In the genomic region with DNA sequence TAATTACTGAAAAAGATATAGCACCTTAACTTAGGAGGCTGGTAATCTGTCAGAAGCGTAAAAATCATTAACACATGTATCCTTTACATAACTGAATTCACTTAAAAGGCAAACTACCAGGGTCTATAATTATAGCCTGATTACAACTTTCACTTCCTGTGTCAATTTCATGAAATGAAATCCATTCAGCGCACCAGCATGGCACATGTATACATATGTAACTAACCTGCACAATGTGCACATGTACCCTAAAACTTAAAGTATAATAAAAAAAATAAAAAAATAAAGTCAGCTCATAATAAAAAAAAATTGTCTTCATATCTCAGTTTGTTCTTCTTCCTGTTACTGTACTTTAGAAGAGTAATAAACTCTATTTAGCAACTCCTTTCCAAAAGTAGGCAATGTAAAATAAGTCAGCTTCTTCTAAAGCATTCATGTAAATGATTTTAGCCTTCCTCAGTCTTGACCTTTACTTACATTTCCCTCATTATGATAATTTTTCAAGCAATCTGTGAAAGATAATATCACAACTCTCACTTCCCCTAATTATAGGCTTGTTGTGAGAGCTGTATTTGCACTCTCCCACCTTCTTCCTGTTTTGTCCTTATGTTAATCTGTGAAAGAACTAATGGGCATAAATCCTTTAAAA, we compare ENCODE assay signal across 10 cellular contexts. TPM values are rescaled to one million over a fixed set of nuclear protein-coding genes. Genes with fewer than 3 reads are reported as not detected.
DNase-seq lines count a peak whose midpoint lies in the region; ATAC-seq lines count a peak whose summit lies in the region.
"Had no signal": no experiment of that assay in that cellular context is flagged by ENCODE, and none has a peak within 500 bp of the region (broad histone marks: within the 10 kb centered on the region; RNA-seq: fewer than 3 reads in every experiment).

No MANE protein-coding gene starts in this region.

- DNase-seq in KG1 (lab: John Stamatoyannopoulos, UW) = peak; percentile 5
- DNase-seq in naive B cell = peak; percentile 67
- no peak for DNase-seq in OCI-M1 (lab: John Stamatoyannopoulos, UW)
- no peak for DNase-seq in stimulated activated naive CD8-positive, alpha-beta T cell treated with anti-CD3 and anti-CD28 coated beads, Interleukin-15, Interleukin-2, amounts not matched to agents 100 U/mL and 50 U/mL, for 24 hours
- no peak for DNase-seq in SHP77 (lab: John Stamatoyannopoulos, UW)
- no peak for DNase-seq in kidney tubule cell (ENCODE audit: low spot score)
- DNase-seq: adrenal gland, foreskin keratinocyte had no signal

- no peaks in the 10 kb centered on the region for H3K27me3 Mint-ChIP-seq in naive B cell

- peak; percentile 95 for ATAC-seq in GM19035 (IDR thresholded peaks at IDR 0.05; ENCODE audit: unreplicated experiment)
- ATAC-seq in HG02763 (IDR thresholded peaks at IDR 0.05; ENCODE audit: unreplicated experiment) = peak; percentile 91
- ATAC-seq in naive B cell (ENCODE audit: low read depth in 2 of 2) = peak; percentile 91 to 92
- no peak for ATAC-seq in stimulated activated naive CD8-positive, alpha-beta T cell treated with anti-CD3 and anti-CD28 coated beads, Interleukin-15, Interleukin-2, amounts not matched to agents 100 U/mL and 50 U/mL, for 24 hours
- ATAC-seq: foreskin keratinocyte had no signal

- H3K27ac Mint-ChIP-seq in naive B cell = peak overlapping the region; percentile 42 to 95 (median 86)

- peaks cover 0 to 12% of the 10 kb centered on the region in 2 donors for H3K36me3 Mint-ChIP-seq in naive B cell

- H3K4me3 Mint-ChIP-seq in naive B cell = peak overlapping the region; percentile 56 to 88 (median 75)

- peaks cover 3 to 18% (median 8%) of the 10 kb centered on the region in 7 donors for H3K9me3 Mint-ChIP-seq in naive B cell

- peaks cover 34 to 54% (median 35%) of the 10 kb centered on the region in 3 donors for H3K4me1 Mint-ChIP-seq in naive B cell

RNA-seq across cellular contexts. Expression of gene KBTBD8, which starts 50.1 kb away (rescaled TPM):
- polyA plus RNA-seq in naive B cell (ENCODE audit: low read depth in 6 of 6) = 10 to 100 TPM; 19.6 to 28.0 (median 21.9) TPM

Comparison
In these comparisons a context has a peak if more than half of its experiments do, and no peak if none do; other contexts are left out.
1. DNase-seq: peak in KG1 (single experiment) and naive B cell (single experiment); none in OCI-M1 (single experiment), stimulated activated naive CD8-positive, alpha-beta T cell treated with anti-CD3 and anti-CD28 coated beads, Interleukin-15, Interleukin-2, amounts not matched to agents 100 U/mL and 50 U/mL, for 24 hours (single experiment), SHP77 (0 of 2) and kidney tubule cell (single experiment).